8 cellular contexts compared by ENCODE assay signal in genomic region chr12:24560867-24561266, GRCh38.
A peak's percentile ranks its signal among the peaks of the same experiment; 100 is the strongest.
DNase-seq lines count a peak whose midpoint lies in the region; ATAC-seq, FAIRE-seq and TF ChIP-seq lines count a peak whose summit lies in the region.
"Had no signal": no experiment of that assay in that cellular context is flagged by ENCODE, and none has a peak within 500 bp of the region (broad histone marks: within the 10 kb centered on the region; RNA-seq: fewer than 3 reads in every experiment).

No MANE protein-coding gene starts in this region.

- peaks cover 9% of the 10 kb centered on the region for H3K4me1 Mint-ChIP-seq in activated naive CD8-positive, alpha-beta T cell treated with anti-CD3 and anti-CD28 coated beads, Interleukin-2, amount 10 ng/mL, durations not matched to agents 7 days and 5 days

- no peaks in the 10 kb centered on the region for H4K20me1 ChIP-seq in keratinocyte (ENCODE audit: control insufficient read depth, extremely low read depth, insufficient read depth, low read length)

- no peak for TF ChIP-seq CTCF in keratinocyte (optimal IDR thresholded peaks at IDR 0.05 in 1 of 3, IDR thresholded peaks at IDR 0.05 in 1 of 3, conservative IDR thresholded peaks at IDR 0.05 in 1 of 3; ENCODE audit: extremely low read depth in 1 of 3, insufficient read depth in 2 of 3, low read length in 3 of 3)

- peaks cover 56% of the 10 kb centered on the region for H3K27me3 Mint-ChIP-seq in activated naive CD8-positive, alpha-beta T cell treated with anti-CD3 and anti-CD28 coated beads, Interleukin-2, amount 10 ng/mL, durations not matched to agents 7 days and 5 days

- ATAC-seq in activated naive CD8-positive, alpha-beta T cell treated with anti-CD3 and anti-CD28 coated beads, Interleukin-2, amount 10 ng/mL, durations not matched to agents 7 days and 5 days (ENCODE audit: low read depth): no peak
- ATAC-seq in HG03039 (IDR thresholded peaks at IDR 0.05; ENCODE audit: unreplicated experiment): no peak
- ATAC-seq in GM21619 (IDR thresholded peaks at IDR 0.05; ENCODE audit: unreplicated experiment): no peak
- ATAC-seq in GM18870 (IDR thresholded peaks at IDR 0.05; ENCODE audit: unreplicated experiment): no peak

- no peaks in the 10 kb centered on the region for H3K9me1 ChIP-seq in keratinocyte (ENCODE audit: control insufficient read depth, extremely low read depth, insufficient read depth, low read length)

- H3K9me3 ChIP-seq in keratinocyte (ENCODE audit: control insufficient read depth, low read depth, low read length) (no peaks in the 10 kb centered on the region), subcutaneous abdominal adipose tissue (ENCODE audit: control insufficient read depth in 5 of 5, low read length in 5 of 5) (no peaks in the 10 kb centered on the region)
- H3K9me3 ChIP-seq: pancreas had no signal

- H3K27ac ChIP-seq in keratinocyte (ENCODE audit: control insufficient read depth, insufficient read depth, low read length) (no peak overlapping the region), subcutaneous abdominal adipose tissue (ENCODE audit: low read depth, low read length) (peak overlapping the region; percentile 97)

- no peaks in the 10 kb centered on the region for H3K36me3 Mint-ChIP-seq in activated naive CD8-positive, alpha-beta T cell treated with anti-CD3 and anti-CD28 coated beads, Interleukin-2, amount 10 ng/mL, durations not matched to agents 7 days and 5 days

- dilution Hi-C loops in keratinocyte (cut with MboI; ENCODE audit: extremely low pct_ligation_motif_present, low sequenced_read_pairs): no loop called here

- DNase-seq in HuH-7.5 (ENCODE audit: low spot score): peak; percentile 44
- DNase-seq in activated naive CD8-positive, alpha-beta T cell treated with anti-CD3 and anti-CD28 coated beads, Interleukin-2, amount 10 ng/mL, durations not matched to agents 7 days and 5 days: no peak
- DNase-seq in keratinocyte (ENCODE audit: low read depth, low spot score): no peak

- H3K4me3 Mint-ChIP-seq in activated naive CD8-positive, alpha-beta T cell treated with anti-CD3 and anti-CD28 coated beads, Interleukin-2, amount 10 ng/mL, durations not matched to agents 7 days and 5 days: peak overlapping the region; percentile 89

- H3K4me1 ChIP-seq in keratinocyte (ENCODE audit: control insufficient read depth, extremely low read depth, insufficient read depth, low read length) (peaks cover 12% of the 10 kb centered on the region), subcutaneous abdominal adipose tissue (ENCODE audit: control insufficient read depth in 5 of 5, insufficient read depth in 5 of 5, low read length in 5 of 5) (peaks cover 0 to 44% (median 33%) of the 10 kb centered on the region in 5 donors)

- H3K4me3 ChIP-seq in keratinocyte (ENCODE audit: control insufficient read depth in 2 of 3, extremely low read depth in 1 of 3, insufficient read depth in 2 of 3, low read depth in 1 of 3, low read length in 3 of 3) (peak overlapping the region in 2 of 3 experiments; percentile 78 to 80), subcutaneous abdominal adipose tissue (ENCODE audit: low read depth in 1 of 5, low read length in 5 of 5) (peak overlapping the region; percentile 77 to 98 (median 88))

- no peak overlapping the region for H3K27ac Mint-ChIP-seq in activated naive CD8-positive, alpha-beta T cell treated with anti-CD3 and anti-CD28 coated beads, Interleukin-2, amount 10 ng/mL, durations not matched to agents 7 days and 5 days

- H3K9me3 Mint-ChIP-seq in activated naive CD8-positive, alpha-beta T cell treated with anti-CD3 and anti-CD28 coated beads, Interleukin-2, amount 10 ng/mL, durations not matched to agents 7 days and 5 days: no peaks in the 10 kb centered on the region

- H3K4me2 ChIP-seq in keratinocyte (ENCODE audit: control insufficient read depth, extremely low read depth, insufficient read depth, low read depth, low read length): peak overlapping the region; percentile 89

- FAIRE-seq in keratinocyte (lab: Jason Lieb, UNC): no peak
- FAIRE-seq: pancreas had no signal

- no peak overlapping the region for H3K9ac ChIP-seq in keratinocyte (ENCODE audit: control insufficient read depth, extremely low read depth, insufficient read depth, low read length)
- peak overlapping the region; percentile 2 to 95 (median 66) for H3K9ac ChIP-seq in subcutaneous abdominal adipose tissue (ENCODE audit: low read length in 5 of 5)

- no peaks in the 10 kb centered on the region for H3K27me3 ChIP-seq in keratinocyte (ENCODE audit: control insufficient read depth, extremely low read depth, insufficient read depth, low read length)
- no peaks in the 10 kb centered on the region for H3K27me3 ChIP-seq in subcutaneous abdominal adipose tissue (ENCODE audit: control insufficient read depth in 5 of 5, insufficient read depth in 4 of 5, low read length in 5 of 5)

- POLR2A ChIA-PET in activated naive CD8-positive, alpha-beta T cell treated with anti-CD3 and anti-CD28 coated beads, Interleukin-2, amount 10 ng/mL, durations not matched to agents 7 days and 5 days (lab: Charles Lee): no interaction called here

- no peaks in the 10 kb centered on the region for H3K79me2 ChIP-seq in keratinocyte (ENCODE audit: control insufficient read depth, insufficient read depth, low read length)

- peak overlapping the region; percentile 72 for H2AFZ ChIP-seq in keratinocyte (ENCODE audit: control insufficient read depth, low read length)

- H3K36me3 ChIP-seq in keratinocyte (ENCODE audit: control insufficient read depth in 2 of 2, extremely low read depth in 1 of 2, insufficient read depth in 2 of 2, low read length in 2 of 2) (no peaks in the 10 kb centered on the region), subcutaneous abdominal adipose tissue (ENCODE audit: control insufficient read depth in 5 of 5, insufficient read depth in 5 of 5, low read length in 5 of 5) (no peaks in the 10 kb centered on the region)
- H3K36me3 ChIP-seq: pancreas had no signal
